In the genomic region with DNA sequence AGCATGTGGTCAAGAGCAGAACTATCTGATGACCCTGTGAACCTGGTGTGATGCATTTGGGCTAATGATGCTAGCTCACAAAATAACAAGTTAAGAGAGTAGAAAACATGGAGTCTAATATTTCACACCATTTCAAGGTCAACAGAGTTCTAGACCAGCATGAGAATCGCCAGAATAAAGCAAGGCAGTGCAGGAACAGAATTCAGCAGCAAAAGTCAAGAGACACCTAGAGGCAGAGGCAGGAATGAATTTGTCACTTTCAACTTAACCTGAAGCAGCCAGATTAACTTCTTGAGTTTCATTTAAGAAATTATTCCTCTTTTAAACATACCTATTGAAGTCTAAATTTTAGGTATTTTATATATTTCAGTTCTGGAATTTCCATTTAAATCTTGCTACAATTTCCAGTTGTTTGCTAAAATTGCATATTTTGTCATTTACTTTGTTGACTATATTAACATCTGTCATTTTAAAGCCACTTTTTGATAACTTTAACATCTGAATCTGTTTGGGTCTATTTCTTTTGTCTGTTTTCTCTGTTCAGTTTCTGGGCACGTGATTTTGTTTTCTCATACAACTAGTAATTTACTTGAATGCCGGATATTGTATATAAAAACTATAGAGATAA, we compare ENCODE assay signal across 9 cellular contexts. TPM values are rescaled to one million over a fixed set of nuclear protein-coding genes. Genes with fewer than 3 reads are reported as not detected.
DNase-seq lines count a peak whose midpoint lies in the region; ATAC-seq and TF ChIP-seq lines count a peak whose summit lies in the region.
"Had no signal": no experiment of that assay in that cellular context is flagged by ENCODE, and none has a peak within 500 bp of the region (broad histone marks: within the 10 kb centered on the region; RNA-seq: fewer than 3 reads in every experiment).

No MANE protein-coding gene starts in this region.

- H3K4me3 Mint-ChIP-seq in glutamatergic neuron (ENCODE audit: unreplicated experiment), result no peak overlapping the region

- H3K4me1 Mint-ChIP-seq in glutamatergic neuron (ENCODE audit: low read depth, unreplicated experiment), result no peaks in the 10 kb centered on the region

- H2AFZ ChIP-seq in PC-3 (ENCODE audit: low read length), result no peak overlapping the region

- H3K27me3 Mint-ChIP-seq in glutamatergic neuron (ENCODE audit: unreplicated experiment), result peaks cover 4% of the 10 kb centered on the region

- no peak overlapping the region for H3K9ac ChIP-seq in PC-3 (ENCODE audit: low read length)

- CTCF ChIA-PET in PC-3 (lab: Charles Lee), result no interaction called here

- peak; percentile 43 for TF ChIP-seq CTCF in GM20000 (IDR thresholded peaks at IDR 0.05; ENCODE audit: extremely low read depth, missing control alignments)
- peak; percentile 68 for TF ChIP-seq CTCF in PC-3 (conservative IDR thresholded peaks at IDR 0.05; ENCODE audit: low read depth, low read length)
- TF ChIP-seq CTCF in glutamatergic neuron (IDR thresholded peaks at IDR 0.05; ENCODE audit: partially characterized antibody, unreplicated experiment), result peak; percentile 72
- peak in 1 of 3 experiments; percentile 8 for TF ChIP-seq CTCF in ascending aorta (IDR thresholded peaks at IDR 0.05)
- TF ChIP-seq CTCF in psoas muscle (IDR thresholded peaks at IDR 0.05), result no peak

- POLR2A ChIA-PET in PC-3 (lab: Charles Lee; ENCODE audit: unreplicated experiment), result interaction anchor here (0.6 kb wide), 1 partner anchor 268 kb away, joined by 3 read pairs; no protein-coding TSS in a partner anchor

- DNase-seq in COLO829 (ENCODE audit: low spot score) (peak; percentile 78), GM20000 (ENCODE audit: low spot score) (peak; percentile 22), PC-3 (peak; percentile 31), glutamatergic neuron (no peak), ascending aorta (ENCODE audit: low spot score in 2 of 2) (no peak), psoas muscle (no peak)
- DNase-seq in stimulated activated CD4-positive, alpha-beta T cell treated with anti-CD3 and anti-CD28 coated beads, Interleukin-15, amount 100 ng/mL, for 24 hours, result no peak

- ATAC-seq in PC-3, result peak; percentile 43; the same call in 1 of the 2 replicates
- no peak for ATAC-seq in psoas muscle
- no peak for ATAC-seq in HG03439 (IDR thresholded peaks at IDR 0.05; ENCODE audit: unreplicated experiment)

- H3K27ac ChIP-seq in PC-3 (ENCODE audit: low read length) (no peak overlapping the region), ascending aorta (no peak overlapping the region), psoas muscle (no peak overlapping the region)

- no peaks in the 10 kb centered on the region for H3F3A ChIP-seq in PC-3 (ENCODE audit: low read length, unreplicated experiment)

- no peak overlapping the region for H3K27ac Mint-ChIP-seq in glutamatergic neuron (ENCODE audit: unreplicated experiment)
- H3K27ac Mint-ChIP-seq: activated naive CD8-positive, alpha-beta T cell had no signal

- H3K4me2 ChIP-seq in PC-3 (ENCODE audit: low read length), result no peak overlapping the region

- H3K36me3 Mint-ChIP-seq in glutamatergic neuron (ENCODE audit: unreplicated experiment), result no peaks in the 10 kb centered on the region
- H3K36me3 Mint-ChIP-seq: activated naive CD8-positive, alpha-beta T cell had no signal

- no peaks in the 10 kb centered on the region for H3K9me3 Mint-ChIP-seq in glutamatergic neuron (ENCODE audit: unreplicated experiment)

- H4K20me1 ChIP-seq in PC-3 (ENCODE audit: low read length), result no peaks in the 10 kb centered on the region

- H3K27me3 ChIP-seq in PC-3 (ENCODE audit: low read length) (peaks cover 73% of the 10 kb centered on the region), ascending aorta (no peaks in the 10 kb centered on the region), psoas muscle (ENCODE audit: insufficient read depth in 3 of 3, low read length in 2 of 3) (peaks cover 0 to 4% (median 0%) of the 10 kb centered on the region in 3 donors)

- H3K9me3 ChIP-seq in PC-3 (ENCODE audit: low read length) (no peaks in the 10 kb centered on the region), ascending aorta (no peaks in the 10 kb centered on the region), psoas muscle (no peaks in the 10 kb centered on the region)

- no peak overlapping the region for H3K4me3 ChIP-seq in PC-3 (ENCODE audit: low read length)
- no peak overlapping the region for H3K4me3 ChIP-seq in ascending aorta
- no peak overlapping the region for H3K4me3 ChIP-seq in psoas muscle

- H3K79me2 ChIP-seq in PC-3 (ENCODE audit: low read length), result no peaks in the 10 kb centered on the region

- WGBS in psoas muscle, 3 donors, result 54 to 66% (median 57%) methylated on average over 3 of the region's 3 CpGs

- intact Hi-C loops in PC-3 (cut with micrococcal nuclease) (loop anchor here (1.0 kb wide), 1 partner anchor 326 kb away; no protein-coding TSS in a partner anchor), ascending aorta (cut with DNase I) (no loop called here), psoas muscle (cut with DNase I) (no loop called here)

- no TSS peak for BruUV-seq in PC-3 (replicated peaks; lab: Mats Ljungman, UMichigan)

- H3K36me3 ChIP-seq in PC-3 (ENCODE audit: low read depth, low read length) (no peaks in the 10 kb centered on the region), ascending aorta (no peaks in the 10 kb centered on the region), psoas muscle (ENCODE audit: insufficient read depth in 1 of 2, low read depth in 1 of 2) (no peaks in the 10 kb centered on the region)

- H3K4me1 ChIP-seq in PC-3 (ENCODE audit: insufficient read depth, low read length) (no peaks in the 10 kb centered on the region), ascending aorta (no peaks in the 10 kb centered on the region), psoas muscle (no peaks in the 10 kb centered on the region)

- H3K9me2 ChIP-seq in PC-3 (replicated peaks; ENCODE audit: low read length), result no peaks in the 10 kb centered on the region

RNA-seq across cellular contexts. Expression of gene PRSS58, which starts 44.2 kb away (rescaled TPM):
- total RNA-seq in PC-3 (2014; rRNA removed), result not detected in 2 replicates
- not detected for total RNA-seq in glutamatergic neuron (ENCODE audit: unreplicated experiment)
- total RNA-seq in ascending aorta, result not detected
- not detected for total RNA-seq in psoas muscle
- polyA plus RNA-seq in psoas muscle, result not detected

Comparison
In these comparisons a context has a peak if more than half of its experiments do, and no peak if none do; other contexts are left out.
1. DNase-seq: peak in COLO829 (single experiment), GM20000 (single experiment) and PC-3 (single experiment); none in glutamatergic neuron (single experiment), ascending aorta (0 of 2), stimulated activated CD4-positive, alpha-beta T cell treated with anti-CD3 and anti-CD28 coated beads, Interleukin-15, amount 100 ng/mL, for 24 hours (single experiment) and psoas muscle (0 of 2).